ENCODE assay signal across 15 cellular contexts in genomic region chr14:58294201-58294600, GRCh38. TPM values are rescaled to one million over a fixed set of nuclear protein-coding genes. Genes with fewer than 3 reads are reported as not detected.
DNase-seq lines count a peak whose midpoint lies in the region; ATAC-seq and TF ChIP-seq lines count a peak whose summit lies in the region.
"Had no signal": no experiment of that assay in that cellular context is flagged by ENCODE, and none has a peak within 500 bp of the region (broad histone marks: within the 10 kb centered on the region; RNA-seq: fewer than 3 reads in every experiment).

No MANE protein-coding gene starts in this region.

- H3K9me3 ChIP-seq in CD4-positive, CD25-positive, alpha-beta regulatory T cell (ENCODE audit: control insufficient read depth in 2 of 2, low read length in 2 of 2): no peaks in the 10 kb centered on the region
- no peaks in the 10 kb centered on the region for H3K9me3 ChIP-seq in CD4-positive, alpha-beta memory T cell (ENCODE audit: control insufficient read depth in 1 of 2, low read length in 2 of 2)
- H3K9me3 ChIP-seq: HAP-1 had no signal

- no peaks in the 10 kb centered on the region for H3K27me3 ChIP-seq in CD4-positive, CD25-positive, alpha-beta regulatory T cell (ENCODE audit: control insufficient read depth, insufficient read depth, low read length)
- no peaks in the 10 kb centered on the region for H3K27me3 ChIP-seq in CD4-positive, alpha-beta memory T cell (ENCODE audit: insufficient read depth, low read length)

- CTCF ChIA-PET in CD4-positive, alpha-beta memory T cell (lab: Charles Lee; ENCODE audit: partially characterized antibody): no interaction called here
- CTCF ChIA-PET in WTC11 (lab: Charles Lee): no interaction called here

- DNase-seq in CD4-positive, CD25-positive, alpha-beta regulatory T cell: no peak
- no peak for DNase-seq in CD4-positive, alpha-beta memory T cell
- DNase-seq in WTC11 (ENCODE audit: low spot score): no peak
- DNase-seq in NCI-H345 (lab: John Stamatoyannopoulos, UW): no peak
- DNase-seq in KG1 (lab: John Stamatoyannopoulos, UW): no peak
- DNase-seq in SKM-1 treated with dmso at 0.1 percent for 144 hours (lab: John Stamatoyannopoulos, UW; ENCODE audit: unreplicated experiment): no peak
- DNase-seq: ACHN, AML-193, KBM-7, NCI-H1436, NCI-H2029, NCI-H2171 treated with DMSO at 0.1 percent for 48 hours, NCI-H510A had no signal

- no peaks in the 10 kb centered on the region for H3K27me3 Mint-ChIP-seq in CD4-positive, CD25-positive, alpha-beta regulatory T cell
- H3K27me3 Mint-ChIP-seq in CD4-positive, alpha-beta memory T cell: no peaks in the 10 kb centered on the region
- no peaks in the 10 kb centered on the region for H3K27me3 Mint-ChIP-seq in WTC11 (ENCODE audit: low read depth)
- H3K27me3 Mint-ChIP-seq in nephron (ENCODE audit: low read depth): no peaks in the 10 kb centered on the region

- peaks cover 55% of the 10 kb centered on the region for H3K36me3 ChIP-seq in CD4-positive, CD25-positive, alpha-beta regulatory T cell (ENCODE audit: control insufficient read depth, insufficient read depth, low read length)
- H3K36me3 ChIP-seq in CD4-positive, alpha-beta memory T cell (ENCODE audit: insufficient read depth, low read length): peaks cover 33% of the 10 kb centered on the region

- no peak for ATAC-seq in CD4-positive, CD25-positive, alpha-beta regulatory T cell (ENCODE audit: low read depth in 2 of 2)
- ATAC-seq in WTC11: no peak

- no peak overlapping the region for H3K4me3 ChIP-seq in CD4-positive, CD25-positive, alpha-beta regulatory T cell (ENCODE audit: low read depth, low read length)
- no peak overlapping the region for H3K4me3 ChIP-seq in CD4-positive, alpha-beta memory T cell (ENCODE audit: low read length in 2 of 2)
- H3K4me3 ChIP-seq: HAP-1 had no signal

- TF ChIP-seq CTCF in WTC11 (IDR thresholded peaks at IDR 0.05) (no peak), nephron (IDR thresholded peaks at IDR 0.05; ENCODE audit: unreplicated experiment in 3 of 3) (no peak)

- intact Hi-C loops in CD4-positive, alpha-beta memory T cell (cut with micrococcal nuclease): no loop called here

- no peak overlapping the region for H3K27ac Mint-ChIP-seq in CD4-positive, CD25-positive, alpha-beta regulatory T cell
- H3K27ac Mint-ChIP-seq in CD4-positive, alpha-beta memory T cell: peak overlapping the region in 2 of 7 donors; percentile 23 to 31
- H3K27ac Mint-ChIP-seq in WTC11: peak overlapping the region; percentile 20; the same call in 1 of the 2 replicates
- H3K27ac Mint-ChIP-seq in nephron: no peak overlapping the region

- no peaks in the 10 kb centered on the region for H3K9me3 Mint-ChIP-seq in CD4-positive, CD25-positive, alpha-beta regulatory T cell
- peaks cover 0 to 2% (median 0%) of the 10 kb centered on the region in 8 donors for H3K9me3 Mint-ChIP-seq in CD4-positive, alpha-beta memory T cell
- no peaks in the 10 kb centered on the region for H3K9me3 Mint-ChIP-seq in WTC11
- no peaks in the 10 kb centered on the region for H3K9me3 Mint-ChIP-seq in nephron

- POLR2A ChIA-PET in CD4-positive, alpha-beta memory T cell (lab: Charles Lee; ENCODE audit: partially characterized antibody): interaction anchor here (1.2 kb wide), 1 partner anchor 50 kb away, joined by 3 read pairs; the partner anchor contains the start of gene PSMA3
- POLR2A ChIA-PET in WTC11 (lab: Charles Lee): no interaction called here

- H3K27ac ChIP-seq in CD4-positive, CD25-positive, alpha-beta regulatory T cell (ENCODE audit: insufficient read depth, low read length, poor library complexity, severe bottlenecking): no peak overlapping the region
- no peak overlapping the region for H3K27ac ChIP-seq in CD4-positive, alpha-beta memory T cell (ENCODE audit: low read depth, low read length)

- H3K4me3 Mint-ChIP-seq in CD4-positive, CD25-positive, alpha-beta regulatory T cell: peak overlapping the region in 3 of 4 donors; percentile 64 to 66 (median 66)
- peak overlapping the region in 5 of 8 donors; percentile 14 to 72 (median 38) for H3K4me3 Mint-ChIP-seq in CD4-positive, alpha-beta memory T cell
- H3K4me3 Mint-ChIP-seq in WTC11 (no peak overlapping the region), nephron (peak overlapping the region; percentile 49 to 74 (median 71))

- peaks cover 13 to 68% (median 46%) of the 10 kb centered on the region in 4 donors for H3K4me1 Mint-ChIP-seq in CD4-positive, CD25-positive, alpha-beta regulatory T cell
- H3K4me1 Mint-ChIP-seq in CD4-positive, alpha-beta memory T cell: peaks cover 31 to 69% (median 41%) of the 10 kb centered on the region in 4 donors
- H3K4me1 Mint-ChIP-seq in WTC11 (peaks cover 5% of the 10 kb centered on the region), nephron (peaks cover 8% of the 10 kb centered on the region)

- H3K36me3 Mint-ChIP-seq in CD4-positive, CD25-positive, alpha-beta regulatory T cell: peaks cover 45% of the 10 kb centered on the region
- peaks cover 43 to 51% of the 10 kb centered on the region in 2 donors for H3K36me3 Mint-ChIP-seq in CD4-positive, alpha-beta memory T cell
- H3K36me3 Mint-ChIP-seq in WTC11 (peaks cover 48% of the 10 kb centered on the region), nephron (ENCODE audit: low read depth) (peaks cover 52% of the 10 kb centered on the region)

- peaks cover 30% of the 10 kb centered on the region for H3K4me1 ChIP-seq in CD4-positive, CD25-positive, alpha-beta regulatory T cell (ENCODE audit: control insufficient read depth, insufficient read depth, low read length, poor library complexity, severe bottlenecking)
- peaks cover 55% of the 10 kb centered on the region for H3K4me1 ChIP-seq in CD4-positive, alpha-beta memory T cell (ENCODE audit: insufficient read depth, low read length)

TF ChIP-seq in WTC11, 78 proteins besides CTCF, POLR2A, EP300 and RAD21 (continues in another document):
- no peak for TF ChIP-seq E2F4 (CRISPR knock-in tag; IDR thresholded peaks at IDR 0.05; ENCODE audit: borderline replicate concordance, low read depth)
- no peak for TF ChIP-seq PREB (CRISPR knock-in tag; IDR thresholded peaks at IDR 0.05; ENCODE audit: borderline replicate concordance)
- no peak for TF ChIP-seq NR3C1 (CRISPR knock-in tag; conservative IDR thresholded peaks at IDR 0.05; ENCODE audit: low read depth)
- TF ChIP-seq ARID4B (CRISPR knock-in tag; IDR thresholded peaks at IDR 0.05; ENCODE audit: borderline replicate concordance): no peak
- TF ChIP-seq KAT7 (CRISPR knock-in tag; IDR thresholded peaks at IDR 0.05; ENCODE audit: borderline replicate concordance): no peak

RNA-seq across cellular contexts. Expression of gene ARID4A, which starts 4.2 kb away (rescaled TPM):
- total RNA-seq in CD4-positive, CD25-positive, alpha-beta regulatory T cell: 102 TPM
- polyA plus RNA-seq in CD4-positive, CD25-positive, alpha-beta regulatory T cell: 10 to 100 TPM; 23.3 to 30.4 (median 24.8) TPM
- total RNA-seq in CD4-positive, alpha-beta memory T cell: 10 to 100 TPM; 80.0 to 84.1 TPM
- polyA plus RNA-seq in CD4-positive, alpha-beta memory T cell: 10 to 100 TPM; 12.8 to 37.5 TPM
- total RNA-seq in WTC11 (2021): 12.5 to 15.0 TPM (median 12.6 TPM) in 3 replicates

RNA-seq across cellular contexts. Expression of gene PSMA3, which starts 49.6 kb away (rescaled TPM):
- total RNA-seq in CD4-positive, CD25-positive, alpha-beta regulatory T cell: 137 TPM
- 100 to 1,000 TPM; 187 to 218 (median 191) TPM for polyA plus RNA-seq in CD4-positive, CD25-positive, alpha-beta regulatory T cell
- total RNA-seq in CD4-positive, alpha-beta memory T cell: 100 to 1,000 TPM; 133 to 138 TPM
- polyA plus RNA-seq in CD4-positive, alpha-beta memory T cell: 100 to 1,000 TPM; 167 to 180 TPM
- total RNA-seq in WTC11 (2021): 260 to 286 TPM (median 270 TPM) in 3 replicates
